In genomic region chr4:20292739-20293138, GRCh38 we compare ENCODE assay signal across 4 cellular contexts.
"Had no signal": no experiment of that assay in that cellular context is flagged by ENCODE, and none has a peak within 500 bp of the region (broad histone marks: within the 10 kb centered on the region; RNA-seq: fewer than 3 reads in every experiment).

No MANE protein-coding gene starts in this region.

- ATAC-seq: HepG2, K562 had no signal

- H3K4me3 ChIP-seq: K562 had no signal

- H3K27ac ChIP-seq: HL-60, KMS-11 had no signal
